In the genomic region with DNA sequence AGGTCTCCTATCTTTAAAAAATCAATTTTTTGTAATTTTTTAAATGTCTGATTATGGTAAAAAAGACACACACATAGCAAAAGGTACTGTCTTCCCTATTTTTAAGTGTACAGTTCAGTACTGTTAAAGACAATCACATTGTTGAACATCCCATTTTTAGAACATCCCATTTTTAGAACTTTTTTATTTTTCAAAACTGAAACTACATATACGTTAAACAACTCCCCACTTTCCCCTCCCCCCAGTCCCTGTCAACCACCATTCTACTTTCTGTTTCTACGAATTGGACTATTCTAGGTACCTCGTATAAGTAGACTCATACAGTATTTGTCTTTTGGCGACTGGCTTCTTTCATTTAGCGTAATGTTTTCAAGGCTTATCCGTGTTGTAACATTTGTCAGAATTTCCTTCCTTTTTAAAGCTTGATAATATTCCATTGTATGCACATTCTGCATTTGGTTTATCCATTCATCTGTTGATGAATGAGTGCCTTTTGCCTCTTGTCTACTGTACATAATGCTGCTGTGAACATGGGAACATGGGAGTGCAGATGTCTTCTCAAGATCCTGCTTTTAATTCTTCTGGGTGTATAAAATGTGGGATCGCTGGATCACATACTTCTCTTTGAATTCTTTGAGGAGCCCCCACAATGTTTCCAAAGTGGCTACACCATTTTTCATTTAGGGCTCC, we compare ENCODE assay signal across 8 cellular contexts.
DNase-seq lines count a peak whose midpoint lies in the region; ATAC-seq and TF ChIP-seq lines count a peak whose summit lies in the region.

No MANE protein-coding gene starts in this region.

- no peak for TF ChIP-seq POLR2A in thyroid gland (IDR thresholded peaks at IDR 0.05)

- no peak overlapping the region for H3K18ac ChIP-seq in mesendoderm (ENCODE audit: low read length)

- H4K8ac ChIP-seq in mesendoderm (ENCODE audit: low read depth, low read length): no peak overlapping the region

- no peak overlapping the region for H3K23ac ChIP-seq in mesendoderm (ENCODE audit: low read length)

- no peaks in the 10 kb centered on the region for H3K79me1 ChIP-seq in mesendoderm (ENCODE audit: low read length)

- H3K4me2 ChIP-seq in mesendoderm (ENCODE audit: low read length): no peak overlapping the region

- H3K4me1 ChIP-seq in thyroid gland: peaks cover 8 to 16% of the 10 kb centered on the region in 2 donors
- no peaks in the 10 kb centered on the region for H3K4me1 ChIP-seq in mesendoderm (ENCODE audit: control insufficient read depth, low read depth, low read length)

- no peaks in the 10 kb centered on the region for H3K79me2 ChIP-seq in mesendoderm (ENCODE audit: control insufficient read depth, insufficient read depth, low read length)

- no peaks in the 10 kb centered on the region for H3K9me3 Mint-ChIP-seq in activated T-cell treated with anti-CD3 and anti-CD28 coated beads, Interleukin-2, amount 50 U/mL, for 24 hours

- no peak overlapping the region for H2BK120ac ChIP-seq in mesendoderm (ENCODE audit: low read depth, low read length)

- H3K27me3 Mint-ChIP-seq in activated T-cell treated with anti-CD3 and anti-CD28 coated beads, Interleukin-2, amount 50 U/mL, for 24 hours: no peaks in the 10 kb centered on the region

- 79 to 85% methylated on average over 7 of the region's 7 CpGs for WGBS in thyroid gland, 2 donors
- 100% methylated on average over 1 of the region's 7 CpGs for WGBS in mesendoderm (ENCODE audit: extremely low coverage, insufficient coverage, low lambda C conversion rate)

- H3K9ac ChIP-seq in mesendoderm (ENCODE audit: low read length): no peak overlapping the region

- no peaks in the 10 kb centered on the region for H3K9me3 ChIP-seq in thyroid gland

- no peak for DNase-seq in activated T-cell treated with anti-CD3 and anti-CD28 coated beads, Interleukin-2, amount 50 U/mL, for 24 hours
- DNase-seq in stimulated activated CD4-positive, alpha-beta T cell treated with anti-CD3 and anti-CD28 coated beads, TNF-alpha, amount 100 ng/mL, for 4 hours (ENCODE audit: low read depth in 3 of 3): peak in 2 of 3 experiments; percentile 5 to 23
- no peak for DNase-seq in NCI-H2196 (lab: John Stamatoyannopoulos, UW; ENCODE audit: unreplicated experiment)
- no peak for DNase-seq in thyroid gland
- DNase-seq in occipital lobe (lab: John Stamatoyannopoulos, UW): no peak
- no peak for DNase-seq in mesendoderm

- H3K27ac ChIP-seq in thyroid gland (no peak overlapping the region), mesendoderm (ENCODE audit: low read depth, low read length) (no peak overlapping the region)

- H3K36me3 Mint-ChIP-seq in activated T-cell treated with anti-CD3 and anti-CD28 coated beads, Interleukin-2, amount 50 U/mL, for 24 hours (ENCODE audit: low read depth): no peaks in the 10 kb centered on the region

- TF ChIP-seq CTCF in thyroid gland (IDR thresholded peaks at IDR 0.05): no peak

- no peaks in the 10 kb centered on the region for H3K27me3 ChIP-seq in thyroid gland
- H3K27me3 ChIP-seq in mesendoderm (ENCODE audit: insufficient read depth, low read length, poor library complexity): no peaks in the 10 kb centered on the region

- H3K4me3 ChIP-seq in thyroid gland (replicated peaks in 1 of 3) (no peak overlapping the region), mesendoderm (ENCODE audit: low read length) (no peak overlapping the region)

- no peak overlapping the region for H3K56ac ChIP-seq in mesendoderm (ENCODE audit: low read length)

- intact Hi-C loops in thyroid gland (cut with DNase I): no loop called here

- H2AK5ac ChIP-seq in mesendoderm (ENCODE audit: low read length): no peak overlapping the region

- ATAC-seq in GM19438 (IDR thresholded peaks at IDR 0.05; ENCODE audit: low read depth, unreplicated experiment) (peak; percentile 74), HG03097 (IDR thresholded peaks at IDR 0.05; ENCODE audit: low FRiP score, unreplicated experiment) (peak; percentile 58)

- H4K5ac ChIP-seq in mesendoderm (ENCODE audit: low read length): no peak overlapping the region

- H3K27ac Mint-ChIP-seq in activated T-cell treated with anti-CD3 and anti-CD28 coated beads, Interleukin-2, amount 50 U/mL, for 24 hours: peak overlapping the region; percentile 46

- no peak overlapping the region for H2BK5ac ChIP-seq in mesendoderm (ENCODE audit: low read length)

- no peak overlapping the region for H2BK15ac ChIP-seq in mesendoderm (replicated peaks; ENCODE audit: low read depth)

- peak overlapping the region; percentile 46 for H3K4me3 Mint-ChIP-seq in activated T-cell treated with anti-CD3 and anti-CD28 coated beads, Interleukin-2, amount 50 U/mL, for 24 hours

- no peaks in the 10 kb centered on the region for H3K36me3 ChIP-seq in thyroid gland
- H3K36me3 ChIP-seq in mesendoderm (ENCODE audit: control insufficient read depth, insufficient read depth, low read length): no peaks in the 10 kb centered on the region

- H3K4ac ChIP-seq in mesendoderm (ENCODE audit: low read depth, low read length): no peak overlapping the region

- H3K4me1 Mint-ChIP-seq in activated T-cell treated with anti-CD3 and anti-CD28 coated beads, Interleukin-2, amount 50 U/mL, for 24 hours (ENCODE audit: low read depth): peaks cover 42% of the 10 kb centered on the region

Comparison
In these comparisons a context has a peak if more than half of its experiments do, and no peak if none do; other contexts are left out.
1. DNase-seq: peak in stimulated activated CD4-positive, alpha-beta T cell treated with anti-CD3 and anti-CD28 coated beads, TNF-alpha, amount 100 ng/mL, for 4 hours (2 of 3); none in activated T-cell treated with anti-CD3 and anti-CD28 coated beads, Interleukin-2, amount 50 U/mL, for 24 hours (single experiment), NCI-H2196 (single experiment), thyroid gland (0 of 2), occipital lobe (single experiment) and mesendoderm (single experiment).